ENCODE assay signal across 12 cellular contexts in the genomic region with DNA sequence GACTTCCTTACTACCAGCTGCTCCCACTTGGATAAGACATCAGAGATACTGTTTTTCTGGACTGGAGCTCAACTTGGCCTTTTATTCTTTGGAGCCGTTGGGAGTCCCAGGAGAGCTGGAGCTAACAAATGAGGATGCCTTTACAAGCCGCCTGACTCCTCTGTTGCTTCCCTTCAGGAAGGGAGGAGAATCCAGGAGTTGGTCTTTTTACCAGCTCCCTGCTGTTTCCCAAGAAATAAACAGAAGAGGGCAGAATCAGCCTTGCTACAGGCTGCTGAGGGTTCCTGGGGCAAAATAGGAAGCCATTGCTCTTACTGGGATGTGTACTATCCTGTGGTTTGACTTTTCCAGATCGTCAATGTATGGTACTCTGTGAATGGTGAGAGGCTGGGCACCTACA. TPM values are rescaled to one million over a fixed set of nuclear protein-coding genes. Genes with fewer than 3 reads are reported as not detected.
DNase-seq lines count a peak whose midpoint lies in the region; ATAC-seq and TF ChIP-seq lines count a peak whose summit lies in the region.
"Had no signal": no experiment of that assay in that cellular context is flagged by ENCODE, and none has a peak within 500 bp of the region (broad histone marks: within the 10 kb centered on the region; RNA-seq: fewer than 3 reads in every experiment).

No MANE protein-coding gene starts in this region.

- TF ChIP-seq EP300 in gastroesophageal sphincter (IDR thresholded peaks at IDR 0.05): no peak

- H3K4me3 Mint-ChIP-seq in activated T-cell treated with anti-CD3 and anti-CD28 coated beads, Interleukin-2, amount 50 U/mL, for 24 hours: peak overlapping the region; percentile 98
- peak overlapping the region; percentile 96 for H3K4me3 Mint-ChIP-seq in activated B cell treated with CpG ODN at 0.5 μM for 24 hours

- H3K9me3 Mint-ChIP-seq in activated T-cell treated with anti-CD3 and anti-CD28 coated beads, Interleukin-2, amount 50 U/mL, for 24 hours: no peaks in the 10 kb centered on the region
- H3K9me3 Mint-ChIP-seq in activated B cell treated with CpG ODN at 0.5 μM for 24 hours: no peaks in the 10 kb centered on the region

- peaks cover 43% of the 10 kb centered on the region for H3K4me1 Mint-ChIP-seq in activated T-cell treated with anti-CD3 and anti-CD28 coated beads, Interleukin-2, amount 50 U/mL, for 24 hours (ENCODE audit: low read depth)
- peaks cover 50% of the 10 kb centered on the region for H3K4me1 Mint-ChIP-seq in activated B cell treated with CpG ODN at 0.5 μM for 24 hours

- TF ChIP-seq CTCF in activated B cell treated with CpG ODN at 0.5 μM for 24 hours (IDR thresholded peaks at IDR 0.05) (no peak), gastroesophageal sphincter (IDR thresholded peaks at IDR 0.05) (no peak), GM10248 (IDR thresholded peaks at IDR 0.05; ENCODE audit: control extremely low read depth, extremely low read depth, low read depth, missing control alignments) (no peak)

- peak overlapping the region; percentile 99 for H3K27ac Mint-ChIP-seq in activated T-cell treated with anti-CD3 and anti-CD28 coated beads, Interleukin-2, amount 50 U/mL, for 24 hours
- H3K27ac Mint-ChIP-seq in activated B cell treated with CpG ODN at 0.5 μM for 24 hours: no peak overlapping the region

- H3K36me3 Mint-ChIP-seq in activated T-cell treated with anti-CD3 and anti-CD28 coated beads, Interleukin-2, amount 50 U/mL, for 24 hours (ENCODE audit: low read depth): peaks cover 80% of the 10 kb centered on the region
- H3K36me3 Mint-ChIP-seq in activated B cell treated with CpG ODN at 0.5 μM for 24 hours (ENCODE audit: low read depth): peaks cover 62% of the 10 kb centered on the region

- 57% methylated on average over 3 of the region's 3 CpGs; no CpG with 5 or more reads in 1 of the 2 donors for WGBS in gastroesophageal sphincter (ENCODE audit: low coverage in 1 of 2), 2 donors

- TF ChIP-seq POLR2A in gastroesophageal sphincter (IDR thresholded peaks at IDR 0.05): no peak

- peak overlapping the region in 4 of 5 donors; percentile 26 to 71 (median 60) for H3K9ac ChIP-seq in subcutaneous abdominal adipose tissue (ENCODE audit: low read length in 5 of 5)

- H3K27ac ChIP-seq in gastroesophageal sphincter: peak overlapping the region in 3 of 4 donors; percentile 90 to 92 (median 92)
- peak overlapping the region; percentile 97 for H3K27ac ChIP-seq in subcutaneous abdominal adipose tissue (ENCODE audit: low read depth, low read length)

- ATAC-seq in activated B cell treated with CpG ODN at 0.5 μM for 24 hours (ENCODE audit: low read depth) (no peak), gastroesophageal sphincter (no peak), HG03565 (IDR thresholded peaks at IDR 0.05; ENCODE audit: unreplicated experiment) (no peak)

- no peak for DNase-seq in activated T-cell treated with anti-CD3 and anti-CD28 coated beads, Interleukin-2, amount 50 U/mL, for 24 hours
- DNase-seq in activated T-cell treated with anti-CD3 and anti-CD28 coated beads for 4 hours (no peak), activated B cell treated with CpG ODN at 0.5 μM for 24 hours (no peak), SKM-1 treated with dmso at 0.1 percent for 144 hours (lab: John Stamatoyannopoulos, UW; ENCODE audit: unreplicated experiment) (no peak), GM10248 (ENCODE audit: extremely low spot score) (no peak)
- DNase-seq: activated CD8-positive, alpha-beta memory T cell treated with anti-CD3 and anti-CD28 coated beads, Interleukin-2, amount 50 U/mL, for 4 hours; COR-L47; NCI-H345; stimulated activated CD4-positive, alpha-beta T cell treated with anti-CD3 and anti-CD28 coated beads, Interleukin-12 subunit alpha, Interleukin-12 subunit beta, amount 100 ng/mL, for 4 hours had no signal

- H3K4me3 ChIP-seq in gastroesophageal sphincter (peak overlapping the region in 1 of 2 donors; percentile 96), subcutaneous abdominal adipose tissue (ENCODE audit: low read depth in 1 of 5, low read length in 5 of 5) (peak overlapping the region in 4 of 5 donors; percentile 32 to 95 (median 72))

- intact Hi-C loops in activated B cell treated with CpG ODN at 0.5 μM for 24 hours (cut with micrococcal nuclease): loop anchor here (2.0 to 5.0 kb wide), 3 partner anchors 27 to 171 kb away; partner anchors contain the start of genes BSDC1, LCK and TMEM39B

- H3K9me3 ChIP-seq in gastroesophageal sphincter (no peaks in the 10 kb centered on the region), subcutaneous abdominal adipose tissue (ENCODE audit: control insufficient read depth in 5 of 5, low read length in 5 of 5) (no peaks in the 10 kb centered on the region)

- no peaks in the 10 kb centered on the region for H3K27me3 ChIP-seq in gastroesophageal sphincter
- no peaks in the 10 kb centered on the region for H3K27me3 ChIP-seq in subcutaneous abdominal adipose tissue (ENCODE audit: control insufficient read depth in 5 of 5, insufficient read depth in 4 of 5, low read length in 5 of 5)

- peaks cover 0 to 69% of the 10 kb centered on the region in 2 donors for H3K36me3 ChIP-seq in gastroesophageal sphincter
- peaks cover 4 to 54% (median 41%) of the 10 kb centered on the region in 5 donors for H3K36me3 ChIP-seq in subcutaneous abdominal adipose tissue (ENCODE audit: control insufficient read depth in 5 of 5, insufficient read depth in 5 of 5, low read length in 5 of 5)

- CTCF ChIA-PET in activated B cell treated with CpG ODN at 0.5 μM for 24 hours (lab: Charles Lee): interaction anchor here (0.8 to 1.7 kb wide), 4 partner anchors 17 to 177 kb away, joined by 3 to 7 read pairs (median 4); no protein-coding TSS in a partner anchor
- CTCF ChIA-PET in GM10248 (lab: Yijun Ruan, JAX): interaction anchor here (1.0 to 1.5 kb wide), 5 partner anchors 12 to 93 kb away, joined by 3 to 6 read pairs (median 3); no protein-coding TSS in a partner anchor

- peaks cover 6 to 41% (median 20%) of the 10 kb centered on the region in 3 donors for H3K4me1 ChIP-seq in gastroesophageal sphincter
- H3K4me1 ChIP-seq in subcutaneous abdominal adipose tissue (ENCODE audit: control insufficient read depth in 5 of 5, insufficient read depth in 5 of 5, low read length in 5 of 5): peaks cover 7 to 32% (median 28%) of the 10 kb centered on the region in 5 donors

- no peaks in the 10 kb centered on the region for H3K27me3 Mint-ChIP-seq in activated T-cell treated with anti-CD3 and anti-CD28 coated beads, Interleukin-2, amount 50 U/mL, for 24 hours
- H3K27me3 Mint-ChIP-seq in activated B cell treated with CpG ODN at 0.5 μM for 24 hours: no peaks in the 10 kb centered on the region

- POLR2A ChIA-PET in activated B cell treated with CpG ODN at 0.5 μM for 24 hours (lab: Charles Lee): interaction anchor here (0.7 to 5.0 kb wide), 6 partner anchors 17 to 151 kb away, joined by 3 to 47 read pairs (median 8); partner anchors contain the start of genes CCDC28B, HDAC1, LCK and TMEM39B
- POLR2A ChIA-PET in GM10248 (lab: Yijun Ruan, JAX): interaction anchor here (0.9 to 1.1 kb wide), 2 partner anchors 19 to 96 kb away, joined by 3 read pairs; no protein-coding TSS in a partner anchor

RNA-seq across cellular contexts. Expression of gene EIF3I, which starts 1.5 kb away (rescaled TPM):
- total RNA-seq in activated B cell treated with CpG ODN at 0.5 μM for 24 hours: 196 and 213 TPM in 2 replicates
- 100 to 1,000 TPM; 123 to 224 (median 171) TPM for total RNA-seq in gastroesophageal sphincter

RNA-seq across cellular contexts. Expression of gene TMEM234, which starts 1.5 kb away (rescaled TPM):
- total RNA-seq in activated B cell treated with CpG ODN at 0.5 μM for 24 hours: 31.8 and 35.5 TPM in 2 replicates
- 10 to 100 TPM in 2 of 4 donors, 1 to 10 TPM in 2; 3.5 to 17.9 (median 9.9) TPM for total RNA-seq in gastroesophageal sphincter

RNA-seq across cellular contexts. Expression of gene DCDC2B, which starts 14.8 kb away (rescaled TPM):
- total RNA-seq in activated B cell treated with CpG ODN at 0.5 μM for 24 hours (not detected in 2 replicates), gastroesophageal sphincter (not detected)

RNA-seq across cellular contexts. Expression of gene IQCC, which starts 18.2 kb away (rescaled TPM):
- total RNA-seq in activated B cell treated with CpG ODN at 0.5 μM for 24 hours (3.5 and 4.2 TPM in 2 replicates), gastroesophageal sphincter (1 to 10 TPM in 2 of 4 donors, under 1 TPM in 2; 0.69 to 1.9 (median 1.3) TPM)

RNA-seq across cellular contexts. Expression of gene CCDC28B, which starts 23.3 kb away (rescaled TPM):
- total RNA-seq in activated B cell treated with CpG ODN at 0.5 μM for 24 hours (50.4 and 56.9 TPM in 2 replicates), gastroesophageal sphincter (1 to 10 TPM; 2.7 to 8.0 (median 5.6) TPM)
